38 cellular contexts compared by ENCODE assay signal in genomic region chr15:38436993-38437392, GRCh38.
"Had no signal": no experiment of that assay in that cellular context is flagged by ENCODE, and none has a peak within 500 bp of the region (broad histone marks: within the 10 kb centered on the region; RNA-seq: fewer than 3 reads in every experiment).

No MANE protein-coding gene starts in this region.

- ATAC-seq: activated naive CD4-positive, alpha-beta T cell treated with anti-CD3 and anti-CD28 coated beads, Interleukin-2, amount 50 U/mL, for 72 hours; activated naive CD8-positive, alpha-beta T cell treated with anti-CD3 and anti-CD28 coated beads, Interleukin-2, amount 50 U/mL, for 24 hours; activated T-cell treated with anti-CD3 and anti-CD28 coated beads, Interleukin-2, amount 50 U/mL, for 4 hours; activated T-cell treated with anti-CD3 and anti-CD28 coated beads, Interleukin-2, amount 50 U/mL, for 72 hours; activated T-helper 17 cell treated with anti-CD3 and anti-CD28 coated beads, Interleukin-2, amount 50 U/mL, for 72 hours; body of pancreas had no signal

- H3K36me3 ChIP-seq: adrenal gland, ascending aorta, brain microvascular endothelial cell, breast epithelium, cardiac muscle cell had no signal

- H3K9me3 ChIP-seq: adrenal gland, ascending aorta, body of pancreas, breast epithelium had no signal

- H3K4me3 Mint-ChIP-seq: activated naive CD4-positive, alpha-beta T cell treated with anti-CD3 and anti-CD28 coated beads for 36 hours; activated naive CD4-positive, alpha-beta T cell treated with anti-CD3 and anti-CD28 coated beads, Interleukin-2, amount 10 ng/mL, durations not matched to agents 7 days and 5 days; activated naive CD4-positive, alpha-beta T cell treated with anti-CD3 and anti-CD28 coated beads, Interleukin-2, amount 50 U/mL, for 24 hours; activated naive CD8-positive, alpha-beta T cell; activated naive CD8-positive, alpha-beta T cell treated with anti-CD3 and anti-CD28 coated beads for 36 hours; activated naive CD8-positive, alpha-beta T cell treated with anti-CD3 and anti-CD28 coated beads, Interleukin-2, amount 10 ng/mL, durations not matched to agents 7 days and 5 days; activated naive CD8-positive, alpha-beta T cell treated with anti-CD3 and anti-CD28 coated beads, Interleukin-2, amount 50 U/mL, for 24 hours; activated T-cell treated with anti-CD3 and anti-CD28 coated beads, Interleukin-2, amount 50 U/mL, for 4 hours; activated T-cell treated with anti-CD3 and anti-CD28 coated beads, Interleukin-2, amount 50 U/mL, for 72 hours; activated T-helper 1 cell treated with anti-CD3 and anti-CD28 coated beads, Interleukin-12 subunit alpha, Interleukin-12 subunit beta, Interleukin-2, Interleukin-4 antibody, amounts not matched to agents 30 ng/mL and 10 ng/mL and 1 ng/mL, durations not matched to agents 14 hours and 24 hours and 36 hours; activated T-helper 17 cell treated with anti-CD3 and anti-CD28 coated beads, Interleukin-2, amount 50 U/mL, for 72 hours; brain; central memory CD8-positive, alpha-beta T cell had no signal

- H3K27ac Mint-ChIP-seq: activated naive CD4-positive, alpha-beta T cell treated with anti-CD3 and anti-CD28 coated beads for 36 hours; activated naive CD4-positive, alpha-beta T cell treated with anti-CD3 and anti-CD28 coated beads, Interleukin-2, amount 10 ng/mL, durations not matched to agents 7 days and 5 days; activated naive CD4-positive, alpha-beta T cell treated with anti-CD3 and anti-CD28 coated beads, Interleukin-2, amount 50 U/mL, for 24 hours; activated naive CD4-positive, alpha-beta T cell treated with anti-CD3 and anti-CD28 coated beads, Interleukin-2, amount 50 U/mL, for 72 hours; activated naive CD8-positive, alpha-beta T cell; activated naive CD8-positive, alpha-beta T cell treated with anti-CD3 and anti-CD28 coated beads for 36 hours; activated naive CD8-positive, alpha-beta T cell treated with anti-CD3 and anti-CD28 coated beads, Interleukin-2, amount 10 ng/mL, durations not matched to agents 7 days and 5 days; activated naive CD8-positive, alpha-beta T cell treated with anti-CD3 and anti-CD28 coated beads, Interleukin-2, amount 50 U/mL, for 24 hours; activated T-cell treated with anti-CD3 and anti-CD28 coated beads, Interleukin-2, amount 50 U/mL, for 72 hours; activated T-helper 1 cell treated with anti-CD3 and anti-CD28 coated beads, Interleukin-12 subunit alpha, Interleukin-12 subunit beta, Interleukin-2, Interleukin-4 antibody, amounts not matched to agents 30 ng/mL and 10 ng/mL and 1 ng/mL, durations not matched to agents 14 hours and 24 hours and 36 hours; activated T-helper 17 cell treated with anti-CD3 and anti-CD28 coated beads, Interleukin-2, amount 50 U/mL, for 72 hours; activated T-helper 2 cell treated with anti-CD3 and anti-CD28 coated beads, Interferon-gamma antibody, Interleukin-2, Interleukin-4, amounts not matched to agents 10 μg/mL and 5 μg/mL and 100 μg/mL, durations not matched to agents 14 hours and 24 hours and 36 hours; brain had no signal

- H3K4me3 ChIP-seq: adrenal gland, ascending aorta, body of pancreas, breast epithelium, cardiac muscle cell had no signal

- H3K27ac ChIP-seq: adrenal gland, ascending aorta, body of pancreas, brain microvascular endothelial cell, breast epithelium, cardiac muscle cell had no signal

- H3K27me3 ChIP-seq: adrenal gland, ascending aorta, body of pancreas, breast epithelium had no signal

- H3K9me3 Mint-ChIP-seq: activated naive CD4-positive, alpha-beta T cell treated with anti-CD3 and anti-CD28 coated beads, Interleukin-2, amount 10 ng/mL, durations not matched to agents 7 days and 5 days; activated naive CD4-positive, alpha-beta T cell treated with anti-CD3 and anti-CD28 coated beads, Interleukin-2, amount 50 U/mL, for 72 hours; activated naive CD8-positive, alpha-beta T cell treated with anti-CD3 and anti-CD28 coated beads, Interleukin-2, amount 10 ng/mL, durations not matched to agents 7 days and 5 days; activated naive CD8-positive, alpha-beta T cell treated with anti-CD3 and anti-CD28 coated beads, Interleukin-2, amount 50 U/mL, for 24 hours; activated T-cell treated with anti-CD3 and anti-CD28 coated beads, Interleukin-2, amount 50 U/mL, for 72 hours; activated T-helper 1 cell treated with anti-CD3 and anti-CD28 coated beads, Interleukin-12 subunit alpha, Interleukin-12 subunit beta, Interleukin-2, Interleukin-4 antibody, amounts not matched to agents 30 ng/mL and 10 ng/mL and 1 ng/mL, durations not matched to agents 14 hours and 24 hours and 36 hours; activated T-helper 17 cell treated with anti-CD3 and anti-CD28 coated beads, Interleukin-2, amount 50 U/mL, for 72 hours; activated T-helper 2 cell treated with anti-CD3 and anti-CD28 coated beads, Interferon-gamma antibody, Interleukin-2, Interleukin-4, amounts not matched to agents 10 μg/mL and 5 μg/mL and 100 μg/mL, durations not matched to agents 14 hours and 24 hours and 36 hours; central memory CD8-positive, alpha-beta T cell had no signal

- H3K4me1 ChIP-seq: adrenal gland, ascending aorta, breast epithelium had no signal

- FAIRE-seq: astrocyte, bronchial epithelial cell had no signal

- DNase-seq: activated effector memory CD4-positive, alpha-beta T cell treated with anti-CD3 and anti-CD28 coated beads, Interleukin-2, amount 50 U/mL, for 16 hours; activated effector memory CD4-positive, alpha-beta T cell treated with Interleukin-2 at 50 U/mL for 16 hours; activated gamma-delta T cell; activated gamma-delta T cell treated with Interleukin-2 at 50 U/mL for 16 hours; activated naive CD4-positive, alpha-beta T cell; activated naive CD4-positive, alpha-beta T cell treated with anti-CD3 and anti-CD28 coated beads for 36 hours; activated naive CD4-positive, alpha-beta T cell treated with anti-CD3 and anti-CD28 coated beads, Interleukin-2, amount 10 ng/mL, durations not matched to agents 7 days and 5 days; activated naive CD4-positive, alpha-beta T cell treated with anti-CD3 and anti-CD28 coated beads, Interleukin-2, amount 50 U/mL, for 16 hours; activated naive CD4-positive, alpha-beta T cell treated with Interleukin-2 at 50 U/mL for 16 hours; activated naive CD8-positive, alpha-beta T cell treated with anti-CD3 and anti-CD28 coated beads for 36 hours; activated naive CD8-positive, alpha-beta T cell treated with anti-CD3 and anti-CD28 coated beads, Interleukin-2, amount 10 ng/mL, durations not matched to agents 7 days and 5 days; activated naive CD8-positive, alpha-beta T cell treated with anti-CD3 and anti-CD28 coated beads, Interleukin-2, amount 50 U/mL, for 24 hours; activated T-cell treated with anti-CD3 and anti-CD28 coated beads, Interleukin-2, amount 50 U/mL, for 4 hours; activated T-cell treated with anti-CD3 and anti-CD28 coated beads, Interleukin-2, amount 50 U/mL, for 48 hours; activated T-cell treated with anti-CD3 and anti-CD28 coated beads, Interleukin-2, amount 50 U/mL, for 72 hours; adrenal gland; amniotic stem cell; amygdala; anterior cingulate cortex; aorta; body of pancreas; brain microvascular endothelial cell; caudate nucleus; central memory CD4-positive, alpha-beta T cell; cerebellar nuclear complex had no signal

- H3K36me3 Mint-ChIP-seq: activated naive CD4-positive, alpha-beta T cell treated with anti-CD3 and anti-CD28 coated beads, Interleukin-2, amount 10 ng/mL, durations not matched to agents 7 days and 5 days; activated naive CD8-positive, alpha-beta T cell treated with anti-CD3 and anti-CD28 coated beads for 36 hours; activated naive CD8-positive, alpha-beta T cell treated with anti-CD3 and anti-CD28 coated beads, Interleukin-2, amount 10 ng/mL, durations not matched to agents 7 days and 5 days; brain had no signal
